In the genomic region with DNA sequence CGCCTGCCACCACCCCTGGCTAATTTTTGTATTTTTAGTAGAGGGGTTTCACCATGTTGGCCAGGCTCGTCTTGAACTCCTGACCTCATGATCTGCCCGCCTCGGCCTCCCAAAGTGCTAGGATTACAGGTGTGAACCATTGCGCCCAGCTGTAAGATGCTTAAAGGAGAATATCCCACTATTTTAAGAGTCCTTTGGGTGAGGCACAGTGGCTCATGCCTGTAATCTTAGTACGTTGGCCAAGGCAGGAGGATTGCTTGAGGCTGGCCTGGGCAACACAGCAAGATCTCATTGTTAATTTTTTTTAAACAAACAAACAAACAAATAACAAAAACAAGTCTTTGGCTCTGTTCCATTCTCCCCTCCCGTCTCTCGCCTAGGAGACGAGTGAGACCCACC, we compare ENCODE assay signal across 8 cellular contexts. TPM values are rescaled to one million over a fixed set of nuclear protein-coding genes. Genes with fewer than 3 reads are reported as not detected.
DNase-seq lines count a peak whose midpoint lies in the region; ATAC-seq and TF ChIP-seq lines count a peak whose summit lies in the region.
"Not testable (repeated sequence)": the region's sequence is repeated elsewhere in the genome, so short reads cannot be mapped to it uniquely, and the experiment has no call there.
"Had no signal": no experiment of that assay in that cellular context is flagged by ENCODE, and none has a peak within 500 bp of the region (broad histone marks: within the 10 kb centered on the region; RNA-seq: fewer than 3 reads in every experiment).

No MANE protein-coding gene starts in this region.

- intact Hi-C loops in CD4-positive, alpha-beta T cell (cut with DNase I, micrococcal nuclease), result loop anchor here in 1 of 2 experiments (5.0 to 10.0 kb wide), 2 partner anchors 34 to 64 kb away; partner anchors contain the start of genes BCKDK and PYCARD
- intact Hi-C loops in OCI-LY7 (cut with micrococcal nuclease; ENCODE audit: unreplicated experiment); breast epithelium (cut with DNase I; ENCODE audit: low total_unique reads): not testable (repeated sequence)

- not testable (repeated sequence) for H4K20me1 ChIP-seq in OCI-LY7 (ENCODE audit: insufficient read depth, low read length)

- H3K27ac ChIP-seq in CD4-positive, alpha-beta T cell (ENCODE audit: low read depth, low read length); OCI-LY7 (ENCODE audit: low read depth, low read length, poor library complexity, severe bottlenecking): not testable (repeated sequence)
- H3K27ac ChIP-seq in breast epithelium (peak overlapping the region; percentile 87 to 93), neutrophil (peak overlapping the region; percentile 96), tibial nerve (peak overlapping the region; percentile 72 to 89 (median 84))

- peaks cover 16% of the 10 kb centered on the region for H3K4me1 ChIP-seq in OCI-LY7 (ENCODE audit: insufficient read depth, low read length, poor library complexity, severe bottlenecking)
- H3K4me1 ChIP-seq in breast epithelium, result peaks cover 9 to 21% of the 10 kb centered on the region in 2 donors
- H3K4me1 ChIP-seq in neutrophil (ENCODE audit: control insufficient read depth in 1 of 2, insufficient read depth in 1 of 2, low read depth in 1 of 2, low read length in 1 of 2), result peaks cover 26 to 31% of the 10 kb centered on the region in 2 experiments
- peaks cover 0 to 33% (median 12%) of the 10 kb centered on the region in 4 donors for H3K4me1 ChIP-seq in tibial nerve

- H3K9me3 Mint-ChIP-seq in CD4-positive, alpha-beta T cell; immature natural killer cell: not testable (repeated sequence)

- TF ChIP-seq EP300 in tibial nerve (IDR thresholded peaks at IDR 0.05), result not testable (repeated sequence)

- not testable (repeated sequence) for ATAC-seq in CD4-positive, alpha-beta T cell (ENCODE audit: poor library complexity)

- DNase-seq in CD4-positive, alpha-beta T cell; OCI-LY7 (ENCODE audit: low spot score); breast epithelium (ENCODE audit: low spot score in 2 of 2); immature natural killer cell; tibial nerve (ENCODE audit: low spot score in 2 of 2): not testable (repeated sequence)

- not testable (repeated sequence) for H3K36me3 ChIP-seq in OCI-LY7 (ENCODE audit: insufficient read depth, low read length); breast epithelium; neutrophil; tibial nerve

- peaks cover 13% of the 10 kb centered on the region for H3K4me1 Mint-ChIP-seq in CD4-positive, alpha-beta T cell (ENCODE audit: low read depth)
- H3K4me1 Mint-ChIP-seq in immature natural killer cell, result peaks cover 6 to 13% of the 10 kb centered on the region in 2 donors

- not testable (repeated sequence) for H3K9me2 ChIP-seq in OCI-LY7 (ENCODE audit: insufficient read depth, low read length)

- not testable (repeated sequence) for H2AFZ ChIP-seq in OCI-LY7 (ENCODE audit: low read length)

- not testable (repeated sequence) for H3K36me3 Mint-ChIP-seq in CD4-positive, alpha-beta T cell (ENCODE audit: low read depth); immature natural killer cell

- POLR2A ChIA-PET in CD4-positive, alpha-beta T cell (lab: Charles Lee), result interaction anchor here (1.2 to 4.1 kb wide), 5 partner anchors 8 to 197 kb away, joined by 5 to 152 read pairs (median 64); partner anchors contain the start of genes FUS, KAT8, ZNF646 and ZNF668
- POLR2A ChIA-PET in OCI-LY7 (lab: Charles Lee), result interaction anchor here (0.6 to 0.7 kb wide), 2 partner anchors 23 to 291 kb away, joined by 3 read pairs; no protein-coding TSS in a partner anchor

- not testable (repeated sequence) for TF ChIP-seq CTCF in CD4-positive, alpha-beta T cell (IDR thresholded peaks at IDR 0.05); OCI-LY7 (conservative IDR thresholded peaks at IDR 0.05; ENCODE audit: low read length); breast epithelium (IDR thresholded peaks at IDR 0.05); neutrophil (IDR thresholded peaks at IDR 0.05); tibial nerve (IDR thresholded peaks at IDR 0.05)

- H3K27ac Mint-ChIP-seq in CD4-positive, alpha-beta T cell, result not testable (repeated sequence)
- H3K27ac Mint-ChIP-seq in immature natural killer cell, result peak overlapping the region in 4 of 6 donors; percentile 11 to 69 (median 52)

- H3K27me3 ChIP-seq in CD4-positive, alpha-beta T cell (ENCODE audit: control insufficient read depth, insufficient read depth, low read length); breast epithelium; neutrophil; tibial nerve: not testable (repeated sequence)

- BruUV-seq in OCI-LY7 (replicated peaks; lab: Mats Ljungman, UMichigan), result not testable (repeated sequence)

- H3K4me2 ChIP-seq in OCI-LY7 (ENCODE audit: low read length), result peak overlapping the region; percentile 62; the same call in 1 of the 2 replicates

- CTCF ChIA-PET in CD4-positive, alpha-beta T cell (lab: Charles Lee), result interaction anchor here (1.9 to 2.1 kb wide), 2 partner anchors 20 to 24 kb away, joined by 26 to 32 read pairs; partner anchors contain the start of gene KAT8
- CTCF ChIA-PET in OCI-LY7 (lab: Charles Lee; ENCODE audit: unreplicated experiment), result not testable (repeated sequence)

- not testable (repeated sequence) for H3K9me3 ChIP-seq in CD4-positive, alpha-beta T cell (ENCODE audit: control insufficient read depth, low read length); OCI-LY7 (ENCODE audit: low read length); breast epithelium; neutrophil; tibial nerve

- H3K79me2 ChIP-seq in OCI-LY7 (ENCODE audit: insufficient read depth, low read depth, low read length), result not testable (repeated sequence)

- H3K4me3 Mint-ChIP-seq in CD4-positive, alpha-beta T cell, result peak overlapping the region; percentile 34
- H3K4me3 Mint-ChIP-seq in immature natural killer cell, result peak overlapping the region in 1 of 5 donors; percentile 51

- not testable (repeated sequence) for H3K4me3 ChIP-seq in OCI-LY7 (ENCODE audit: low read depth, low read length, poor library complexity, severe bottlenecking); neutrophil (ENCODE audit: low read depth in 1 of 2, low read length in 1 of 2)
- H3K4me3 ChIP-seq in breast epithelium (peak overlapping the region in 1 of 3 donors; percentile 83), tibial nerve (peak overlapping the region in 1 of 4 donors; percentile 64)

- 90 to 95% methylated on average over 9 of the region's 9 CpGs for WGBS in tibial nerve, 2 donors

- TF ChIP-seq POLR2A in breast epithelium (IDR thresholded peaks at IDR 0.05); tibial nerve (IDR thresholded peaks at IDR 0.05): not testable (repeated sequence)

- not testable (repeated sequence) for H3K27me3 Mint-ChIP-seq in CD4-positive, alpha-beta T cell; immature natural killer cell (ENCODE audit: low read depth in 3 of 3)

RNA-seq across cellular contexts. Expression of gene PRSS8, which starts 5.5 kb away (rescaled TPM):
- not detected for total RNA-seq in CD4-positive, alpha-beta T cell
- total RNA-seq in OCI-LY7 (2014; rRNA removed; shearing (Covaris generic)), result not detected in 2 replicates
- total RNA-seq in OCI-LY7 (2022) (not detected in 2 replicates), breast epithelium (10 to 100 TPM in 2 of 3 donors, not detected in 1; 23.6 to 54.4 TPM), tibial nerve (under 1 TPM in 1 of 4 donors, not detected in 3; 0.20 TPM)
- not detected for polyA plus RNA-seq in immature natural killer cell
- total RNA-seq: neural crest cell had no signal

RNA-seq across cellular contexts. Expression of gene PRSS36, which starts 8.8 kb away (rescaled TPM):
- under 1 TPM; 0.33 to 0.56 TPM for total RNA-seq in CD4-positive, alpha-beta T cell
- total RNA-seq in OCI-LY7 (2014; rRNA removed; shearing (Covaris generic)), result 0.36 TPM in 1 of 2 replicates, not detected in the other
- total RNA-seq in OCI-LY7 (2022) (1.0 TPM in 1 of 2 replicates, not detected in the other), breast epithelium (1 to 10 TPM in 2 of 3 donors, under 1 TPM in 1; 0.98 to 8.3 (median 2.0) TPM), tibial nerve (10 to 100 TPM in 2 of 4 donors, 1 to 10 TPM in 2; 6.5 to 21.3 (median 10.8) TPM)
- 1 to 10 TPM; 3.4 to 8.6 (median 6.9) TPM for polyA plus RNA-seq in immature natural killer cell
- total RNA-seq: glomerular endothelial cell had no signal

RNA-seq across cellular contexts. Expression of gene KAT8, which starts 23.6 kb away (rescaled TPM):
- total RNA-seq in CD4-positive, alpha-beta T cell, result 100 to 1,000 TPM; 114 to 124 TPM
- total RNA-seq in OCI-LY7 (2014; rRNA removed; shearing (Covaris generic)), result 86.9 and 89.1 TPM in 2 replicates
- total RNA-seq in OCI-LY7 (2022), result 95.3 and 102 TPM in 2 replicates
- total RNA-seq in breast epithelium, result 10 to 100 TPM; 53.6 to 85.0 (median 67.8) TPM
- 10 to 100 TPM; 29.4 to 53.9 (median 32.6) TPM for polyA plus RNA-seq in immature natural killer cell
- total RNA-seq in tibial nerve, result 10 to 100 TPM; 79.5 to 99.0 (median 92.7) TPM

RNA-seq across cellular contexts. Expression of gene BCKDK, which starts 32.9 kb away (rescaled TPM):
- 1 to 10 TPM; 4.3 to 5.8 TPM for total RNA-seq in CD4-positive, alpha-beta T cell
- total RNA-seq in OCI-LY7 (2014; rRNA removed; shearing (Covaris generic)), result 25.0 and 40.4 TPM in 2 replicates
- 36.5 and 39.0 TPM in 2 replicates for total RNA-seq in OCI-LY7 (2022)
- total RNA-seq in breast epithelium, result 10 to 100 TPM; 31.8 to 33.6 (median 33.5) TPM
- 10 to 100 TPM; 21.4 to 50.3 (median 30.1) TPM for polyA plus RNA-seq in immature natural killer cell
- total RNA-seq in tibial nerve, result 10 to 100 TPM; 37.9 to 53.4 (median 45.6) TPM

RNA-seq across cellular contexts. Expression of gene FUS, which starts 38.9 kb away (rescaled TPM):
- 100 to 1,000 TPM; 699 to 733 TPM for total RNA-seq in CD4-positive, alpha-beta T cell
- 90.0 and 104 TPM in 2 replicates for total RNA-seq in OCI-LY7 (2014; rRNA removed; shearing (Covaris generic))
- total RNA-seq in OCI-LY7 (2022) (880 and 953 TPM in 2 replicates), breast epithelium (10 to 100 TPM; 59.0 to 78.3 (median 73.9) TPM), tibial nerve (100 to 1,000 TPM in 3 of 4 donors, 10 to 100 TPM in 1; 91.8 to 125 (median 109) TPM)
- polyA plus RNA-seq in immature natural killer cell, result 100 to 1,000 TPM in 1 of 3 donors, 10 to 100 TPM in 2; 73.4 to 169 (median 87.4) TPM
